ENCODE assay signal across 12 cellular contexts in the genomic region with DNA sequence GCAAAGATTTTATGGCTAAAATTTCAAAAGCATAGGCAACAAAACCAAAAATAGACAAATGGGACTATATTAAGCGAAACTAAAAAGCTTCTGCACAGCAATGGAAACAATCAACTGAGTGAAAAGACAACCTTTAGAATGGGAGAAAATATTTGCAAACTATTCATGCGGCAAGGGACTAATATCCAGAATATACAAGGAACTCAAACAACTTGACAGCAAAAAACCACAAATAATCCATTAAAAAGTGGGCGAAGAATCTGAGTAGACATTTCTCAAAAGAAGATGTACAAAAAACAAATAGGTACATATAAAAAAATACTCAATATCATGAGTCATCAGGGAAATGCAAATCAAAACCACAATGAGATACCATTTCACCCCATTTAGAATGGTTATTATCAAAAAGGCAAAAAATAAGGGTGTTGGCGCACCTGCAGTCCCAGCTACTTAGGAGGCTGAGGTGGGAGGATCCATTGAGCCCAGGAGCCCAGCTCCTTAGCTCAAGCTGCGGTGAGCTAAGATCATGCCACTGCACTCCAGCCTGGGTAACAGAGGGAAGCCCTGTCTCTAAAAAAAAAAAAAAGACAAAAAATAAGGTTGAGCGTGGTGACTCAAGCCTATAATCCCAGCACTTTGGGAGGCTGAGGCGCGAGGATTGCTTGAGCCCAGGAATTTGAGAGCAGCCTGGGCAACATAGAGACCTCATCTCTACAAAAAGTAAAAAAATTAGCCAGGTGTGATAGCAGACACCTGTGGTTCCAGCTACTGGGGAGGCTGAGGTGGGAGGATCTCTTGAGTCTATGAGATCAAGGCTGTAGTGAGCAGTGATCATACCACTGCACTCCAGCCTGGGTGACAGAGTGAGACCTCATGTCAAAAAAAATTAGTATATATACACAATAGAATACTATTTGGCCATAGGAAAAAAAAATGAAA. TPM values are rescaled to one million over a fixed set of nuclear protein-coding genes. Genes with fewer than 3 reads are reported as not detected.
DNase-seq lines count a peak whose midpoint lies in the region; ATAC-seq and TF ChIP-seq lines count a peak whose summit lies in the region.
"Had no signal": no experiment of that assay in that cellular context is flagged by ENCODE, and none has a peak within 500 bp of the region (broad histone marks: within the 10 kb centered on the region; RNA-seq: fewer than 3 reads in every experiment).

No MANE protein-coding gene starts in this region.

- peaks cover 29% of the 10 kb centered on the region for H3K4me1 Mint-ChIP-seq in activated naive CD4-positive, alpha-beta T cell treated with anti-CD3 and anti-CD28 coated beads, Interleukin-2, amount 50 U/mL, for 24 hours
- H3K4me1 Mint-ChIP-seq in stimulated activated naive B cell treated with anti-CD40 and anti-IgM and Interleukin-4, amounts not matched to agents 10 μg/mL and 1 μg/mL and 100 μg/mL, for 72 hours = peaks cover 25 to 38% of the 10 kb centered on the region in 2 donors

- no peaks in the 10 kb centered on the region for H3K27me3 Mint-ChIP-seq in activated naive CD4-positive, alpha-beta T cell treated with anti-CD3 and anti-CD28 coated beads, Interleukin-2, amount 50 U/mL, for 24 hours
- no peaks in the 10 kb centered on the region for H3K27me3 Mint-ChIP-seq in stimulated activated naive B cell treated with anti-CD40 and anti-IgM and Interleukin-4, amounts not matched to agents 10 μg/mL and 1 μg/mL and 100 μg/mL, for 72 hours
- H3K27me3 Mint-ChIP-seq: brain had no signal

- H3K4me1 ChIP-seq in BE2C = peaks cover 5% of the 10 kb centered on the region

- H3K27me3 ChIP-seq in MG63 (no peaks in the 10 kb centered on the region), BE2C (no peaks in the 10 kb centered on the region)

- H3K9me3 Mint-ChIP-seq in activated naive CD4-positive, alpha-beta T cell treated with anti-CD3 and anti-CD28 coated beads, Interleukin-2, amount 50 U/mL, for 24 hours = no peaks in the 10 kb centered on the region
- H3K9me3 Mint-ChIP-seq in stimulated activated naive B cell treated with anti-CD40 and anti-IgM and Interleukin-4, amounts not matched to agents 10 μg/mL and 1 μg/mL and 100 μg/mL, for 72 hours = no peaks in the 10 kb centered on the region

- H3K9me3 ChIP-seq in KOPT-K1 (ENCODE audit: insufficient read depth, low read length, poor library complexity, severe bottlenecking) (no peaks in the 10 kb centered on the region), MG63 (no peaks in the 10 kb centered on the region), BE2C (no peaks in the 10 kb centered on the region)

- H3K27ac ChIP-seq in KOPT-K1 (ENCODE audit: low read depth, low read length, poor library complexity, severe bottlenecking) = peak overlapping the region; percentile 99

- DNase-seq in activated naive CD4-positive, alpha-beta T cell (lab: John Stamatoyannopoulos, UW) = no peak
- peak; percentile 76 for DNase-seq in activated effector memory CD4-positive, alpha-beta T cell treated with anti-CD3 and anti-CD28 coated beads, Interleukin-2, amount 50 U/mL, for 16 hours
- no peak for DNase-seq in stimulated activated naive B cell treated with anti-CD40 and anti-IgM and Interleukin-4, amounts not matched to agents 10 μg/mL and 1 μg/mL and 100 μg/mL, for 72 hours
- no peak for DNase-seq in stimulated activated CD4-positive, alpha-beta T cell treated with anti-CD3 and anti-CD28 coated beads, Interleukin-4, amount 100 ng/mL, for 1 hour
- DNase-seq in MG63 (no peak), BE2C (no peak)
- DNase-seq: activated CD4-positive, alpha-beta T cell treated with anti-CD3 and anti-CD28 coated beads, Interleukin-2, amount 50 U/mL, for 4 hours; NCI-H1105 had no signal

- no peak for TF ChIP-seq CTCF in BE2C (IDR thresholded peaks at IDR 0.05; ENCODE audit: low read depth, low read length)

- peak overlapping the region; percentile 80 for H3K27ac Mint-ChIP-seq in activated naive CD4-positive, alpha-beta T cell treated with anti-CD3 and anti-CD28 coated beads, Interleukin-2, amount 50 U/mL, for 24 hours
- H3K27ac Mint-ChIP-seq in stimulated activated naive B cell treated with anti-CD40 and anti-IgM and Interleukin-4, amounts not matched to agents 10 μg/mL and 1 μg/mL and 100 μg/mL, for 72 hours = peak overlapping the region; percentile 70

- H3K36me3 Mint-ChIP-seq in activated naive CD4-positive, alpha-beta T cell treated with anti-CD3 and anti-CD28 coated beads, Interleukin-2, amount 50 U/mL, for 24 hours = no peaks in the 10 kb centered on the region
- peaks cover 3 to 5% of the 10 kb centered on the region in 2 donors for H3K36me3 Mint-ChIP-seq in stimulated activated naive B cell treated with anti-CD40 and anti-IgM and Interleukin-4, amounts not matched to agents 10 μg/mL and 1 μg/mL and 100 μg/mL, for 72 hours
- H3K36me3 Mint-ChIP-seq: brain had no signal

- peak overlapping the region; percentile 36 for H3K4me3 Mint-ChIP-seq in activated naive CD4-positive, alpha-beta T cell treated with anti-CD3 and anti-CD28 coated beads, Interleukin-2, amount 50 U/mL, for 24 hours
- peak overlapping the region; percentile 64 to 71 for H3K4me3 Mint-ChIP-seq in stimulated activated naive B cell treated with anti-CD40 and anti-IgM and Interleukin-4, amounts not matched to agents 10 μg/mL and 1 μg/mL and 100 μg/mL, for 72 hours

- ATAC-seq in stimulated activated naive B cell treated with anti-CD40 and anti-IgM and Interleukin-4, amounts not matched to agents 10 μg/mL and 1 μg/mL and 100 μg/mL, for 72 hours (replicated peaks) = no peak

- no peak overlapping the region for H3K4me3 ChIP-seq in MG63
- H3K4me3 ChIP-seq in BE2C (ENCODE audit: low read depth, low read length) = no peak overlapping the region

- no peaks in the 10 kb centered on the region for H3K36me3 ChIP-seq in KOPT-K1 (ENCODE audit: insufficient read depth, low read length)
- H3K36me3 ChIP-seq in MG63 = no peaks in the 10 kb centered on the region
- H3K36me3 ChIP-seq in BE2C = peaks cover 3% of the 10 kb centered on the region; the same call in 1 of the 2 replicates

RNA-seq across cellular contexts. Expression of a gene that starts 4.2 kb away (rescaled TPM):
- 43.2 and 50.6 TPM in 2 replicates for total RNA-seq in MG63 (2014; rRNA removed; shearing (Covaris generic); ENCODE audit: low replicate concordance)
- polyA plus RNA-seq in BE2C (2012; ENCODE audit: insufficient read depth, insufficient read length, low read depth) = 42.7 TPM

RNA-seq across cellular contexts. Expression of a gene that starts 17.0 kb away (rescaled TPM):
- total RNA-seq in MG63 (2014; rRNA removed; shearing (Covaris generic); ENCODE audit: low replicate concordance) = 0.03 TPM in 1 of 2 replicates, not detected in the other
- polyA plus RNA-seq in BE2C (2012; ENCODE audit: insufficient read depth, insufficient read length, low read depth) = not detected
- total RNA-seq: epithelial cell of proximal tubule had no signal
